18 cellular contexts compared by ENCODE assay signal in the genomic region with DNA sequence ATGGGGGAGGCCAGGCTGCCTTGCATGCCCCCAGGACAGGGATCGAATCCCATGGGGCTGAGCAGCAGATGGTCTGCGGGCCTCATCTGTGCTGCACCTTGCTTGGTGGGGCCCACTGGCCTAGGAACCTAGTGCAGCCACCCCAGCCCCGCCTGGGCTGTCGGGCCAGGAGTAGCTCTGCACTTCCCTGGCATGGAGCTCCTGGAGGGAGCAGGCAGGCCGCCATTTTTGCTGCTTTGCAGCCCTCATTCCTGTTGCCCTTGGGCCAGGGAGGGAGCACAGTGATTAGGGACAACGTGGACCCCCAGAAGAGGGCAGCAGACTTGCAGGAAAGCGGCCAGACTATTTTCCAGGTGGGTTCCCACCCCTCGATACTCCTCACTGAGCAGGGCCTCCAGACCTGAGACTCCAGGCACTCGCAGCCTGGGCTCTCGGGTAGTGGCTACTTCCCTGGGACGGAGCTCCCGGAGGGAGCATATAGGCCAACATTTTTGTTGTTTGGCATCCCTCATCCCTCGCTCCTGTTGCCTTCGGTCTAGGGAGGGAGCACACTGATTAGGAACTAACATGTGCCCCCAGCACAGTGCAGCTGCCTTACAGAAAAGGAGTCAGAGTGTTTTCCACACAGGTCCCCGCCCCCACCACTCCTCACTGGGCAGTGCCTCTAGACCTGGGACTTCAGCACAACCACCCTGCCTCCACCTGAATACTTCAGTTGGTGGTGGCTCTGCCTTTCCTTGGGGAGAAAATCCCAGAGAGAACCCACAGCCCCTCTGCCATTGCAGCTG.
A peak's percentile ranks its signal among the peaks of the same experiment; 100 is the strongest.
DNase-seq lines count a peak whose midpoint lies in the region; ATAC-seq, FAIRE-seq and TF ChIP-seq lines count a peak whose summit lies in the region.
"Had no signal": no experiment of that assay in that cellular context is flagged by ENCODE, and none has a peak within 500 bp of the region (broad histone marks: within the 10 kb centered on the region; RNA-seq: fewer than 3 reads in every experiment).

No MANE protein-coding gene starts in this region.

- H2AFZ ChIP-seq in IMR-90 (replicated peaks; ENCODE audit: low read length, poor library complexity) (no peak overlapping the region), HepG2 (ENCODE audit: low read length) (peak overlapping the region; percentile 1)
- H2AFZ ChIP-seq: PC-9 had no signal

- H3K36me3 ChIP-seq in IMR-90 (ENCODE audit: control insufficient read depth, insufficient read depth, low read length) (no peaks in the 10 kb centered on the region), HepG2 (replicated peaks in 1 of 2; ENCODE audit: control insufficient read depth in 1 of 2, insufficient read depth in 2 of 2, low read length in 2 of 2) (no peaks in the 10 kb centered on the region)
- H3K36me3 ChIP-seq: adrenal gland, stomach had no signal

- H2BK15ac ChIP-seq in IMR-90 (ENCODE audit: low read depth, low read length) = no peak overlapping the region

- no peak overlapping the region for H3K4me2 ChIP-seq in IMR-90 (ENCODE audit: low read depth, low read length)
- peak overlapping the region; percentile 66 for H3K4me2 ChIP-seq in HepG2 (ENCODE audit: low read depth, low read length)
- H3K4me2 ChIP-seq: PC-9 had no signal

- no peaks in the 10 kb centered on the region for H3K79me2 ChIP-seq in HepG2 (ENCODE audit: insufficient read depth, low read length)

- H3K9ac ChIP-seq in IMR-90 (ENCODE audit: low read depth, low read length) (no peak overlapping the region), HepG2 (ENCODE audit: insufficient read depth, low read depth, low read length) (no peak overlapping the region)

- no peak for FAIRE-seq in HepG2 (lab: Jason Lieb, UNC)
- no peak for FAIRE-seq in H54 (lab: Jason Lieb, UNC)

- dilution Hi-C loops in IMR-90 (cut with HindIII; ENCODE audit: low sequenced_read_pairs, unreplicated experiment) = no loop called here

- no peak overlapping the region for H3K27ac Mint-ChIP-seq in effector memory CD8-positive, alpha-beta T cell
- H3K27ac Mint-ChIP-seq: activated CD8-positive, alpha-beta T cell treated with anti-CD3 and anti-CD28 coated beads, Interleukin-2, amount 10 ng/mL, durations not matched to agents 7 days and 5 days; CD4-positive, CD25-positive, alpha-beta regulatory T cell had no signal

- POLR2A ChIA-PET in IMR-90 (lab: Charles Lee; ENCODE audit: unreplicated experiment) = no interaction called here
- POLR2A ChIA-PET in HepG2 (lab: Yijun Ruan, JAX) = no interaction called here

- H2AK5ac ChIP-seq in IMR-90 (ENCODE audit: low read depth, low read length) = no peak overlapping the region

- H3K56ac ChIP-seq in IMR-90 (ENCODE audit: extremely low read depth, insufficient read depth, low read length) = no peak overlapping the region

- no peak overlapping the region for H3K27ac ChIP-seq in IMR-90 (ENCODE audit: insufficient read depth, low read length)
- no peak overlapping the region for H3K27ac ChIP-seq in HepG2 (ENCODE audit: extremely low read length, insufficient read depth, low read length)
- H3K27ac ChIP-seq: adrenal gland, PC-9, stomach had no signal

- H3K27me3 ChIP-seq in IMR-90 (ENCODE audit: control insufficient read depth, insufficient read depth, low read length) = peaks cover 1% of the 10 kb centered on the region
- H3K27me3 ChIP-seq in HepG2 (ENCODE audit: control insufficient read depth in 1 of 2, insufficient read depth in 2 of 2, low read length in 2 of 2) = no peaks in the 10 kb centered on the region
- H3K27me3 ChIP-seq: adrenal gland, stomach had no signal

- ATAC-seq in IMR-90 (ENCODE audit: low read depth) = no peak
- ATAC-seq in HepG2 = peak; percentile 93
- no peak for ATAC-seq in effector memory CD8-positive, alpha-beta T cell (replicated peaks)
- ATAC-seq: activated CD8-positive, alpha-beta T cell treated with anti-CD3 and anti-CD28 coated beads, Interleukin-2, amount 10 ng/mL, durations not matched to agents 7 days and 5 days; esophagus mucosa; left ventricle myocardium superior had no signal

- H3K9me1 ChIP-seq in IMR-90 (ENCODE audit: insufficient read depth, low read length) = no peaks in the 10 kb centered on the region

- no peaks in the 10 kb centered on the region for H3K4me1 Mint-ChIP-seq in effector memory CD8-positive, alpha-beta T cell (ENCODE audit: low read depth in 2 of 2)
- H3K4me1 Mint-ChIP-seq: CD4-positive, CD25-positive, alpha-beta regulatory T cell had no signal

- H3K4me3 Mint-ChIP-seq in effector memory CD8-positive, alpha-beta T cell = no peak overlapping the region
- H3K4me3 Mint-ChIP-seq: activated CD8-positive, alpha-beta T cell treated with anti-CD3 and anti-CD28 coated beads, Interleukin-2, amount 10 ng/mL, durations not matched to agents 7 days and 5 days; CD4-positive, CD25-positive, alpha-beta regulatory T cell had no signal

- H3K18ac ChIP-seq in IMR-90 (ENCODE audit: low read depth, low read length) = no peak overlapping the region

- H3K9me3 ChIP-seq in IMR-90 (ENCODE audit: control insufficient read depth, insufficient read depth, low read length) (peaks cover 2% of the 10 kb centered on the region; the same call in 1 of the 2 replicates), HepG2 (ENCODE audit: low read length) (no peaks in the 10 kb centered on the region; the same call in 1 of the 2 replicates)
- H3K9me3 ChIP-seq: adrenal gland had no signal

- H3K4me3 ChIP-seq in IMR-90 (ENCODE audit: insufficient read depth, low read depth, low read length) (no peak overlapping the region), choroid plexus epithelial cell (ENCODE audit: low read depth, low read length) (no peak overlapping the region), HepG2 (replicated peaks in 1 of 3; ENCODE audit: insufficient read depth in 1 of 3, low read depth in 2 of 3, low read length in 3 of 3) (peak overlapping the region in 2 of 3 experiments; percentile 11 to 45; a peak in 1 of 6 replicates)
- H3K4me3 ChIP-seq: adrenal gland, PC-9, stomach had no signal

- H3K9me3 Mint-ChIP-seq in effector memory CD8-positive, alpha-beta T cell = no peaks in the 10 kb centered on the region

- BruUV-seq in IMR-90 (replicated peaks; lab: Mats Ljungman, UMichigan) (no TSS peak), HepG2 (replicated peaks; lab: Mats Ljungman, UMichigan) (no TSS peak)

- peaks cover 66 to 69% of the 10 kb centered on the region in 2 donors for H3K27me3 Mint-ChIP-seq in effector memory CD8-positive, alpha-beta T cell

- 0 out of 2 replicates have a peak, but pooled peaks have one; percentile 10 for TF ChIP-seq CTCF in IMR-90 (conservative IDR thresholded peaks at IDR 0.05; ENCODE audit: low read depth, low read length)
- TF ChIP-seq CTCF in choroid plexus epithelial cell (conservative IDR thresholded peaks at IDR 0.05; ENCODE audit: low read depth, low read length) = peak; percentile 47
- TF ChIP-seq CTCF in HepG2 (CRISPR knock-in tag; IDR thresholded peaks at IDR 0.05) = peak; percentile 93

- no peak overlapping the region for H3K23ac ChIP-seq in IMR-90 (ENCODE audit: low read depth, low read length)

- H4K20me1 ChIP-seq in IMR-90 (ENCODE audit: insufficient read depth, low read length) (no peaks in the 10 kb centered on the region), HepG2 (ENCODE audit: insufficient read depth, low read length) (no peaks in the 10 kb centered on the region)

- no peak overlapping the region for H4K5ac ChIP-seq in IMR-90 (ENCODE audit: low read depth, low read length)

- H4K91ac ChIP-seq in IMR-90 (ENCODE audit: insufficient read depth, low read depth, low read length) = no peak overlapping the region

- no peak overlapping the region for H4K8ac ChIP-seq in IMR-90 (ENCODE audit: low read depth in 2 of 2, low read length in 2 of 2)

- H2BK20ac ChIP-seq in IMR-90 (ENCODE audit: low read depth, low read length) = no peak overlapping the region

- H3K4me1 ChIP-seq in IMR-90 (ENCODE audit: control insufficient read depth, insufficient read depth, low read length) (no peaks in the 10 kb centered on the region), HepG2 (ENCODE audit: insufficient read depth, low read length) (peaks cover 12% of the 10 kb centered on the region)
- H3K4me1 ChIP-seq: adrenal gland, stomach had no signal

- H3K14ac ChIP-seq in IMR-90 (replicated peaks; ENCODE audit: low read depth, low read length) = no peak overlapping the region

- CTCF ChIA-PET in IMR-90 (lab: Yijun Ruan, JAX) = no interaction called here
- CTCF ChIA-PET in HepG2 (lab: Yijun Ruan, JAX; ENCODE audit: low intra/inter-chr PET ratio, low total read pairs) = interaction anchor here (0.8 kb wide), 1 partner anchor 417 kb away, joined by 3 read pairs; no protein-coding TSS in a partner anchor

- no peak overlapping the region for H2AK9ac ChIP-seq in IMR-90 (replicated peaks; ENCODE audit: low read depth, low read length, poor library complexity)

- no peak overlapping the region for H2BK120ac ChIP-seq in IMR-90 (ENCODE audit: low read depth, low read length)

- H3K79me1 ChIP-seq in IMR-90 (ENCODE audit: low read depth in 1 of 2, low read length in 2 of 2) = no peaks in the 10 kb centered on the region

- peak; percentile 27; the same call in 1 of the 2 replicates for TF ChIP-seq RAD21 in IMR-90 (IDR thresholded peaks at IDR 0.05; ENCODE audit: low read length)
- peak; percentile 80 for TF ChIP-seq RAD21 in HepG2 (CRISPR knock-in tag; IDR thresholded peaks at IDR 0.05)

- intact Hi-C loops in IMR-90 (cut with micrococcal nuclease) (no loop called here), HepG2 (cut with micrococcal nuclease; ENCODE audit: unreplicated experiment) (loop anchor here (5.0 to 10.0 kb wide), 2 partner anchors 252 to 350 kb away; a partner anchor contains a TSS)

- in situ Hi-C loops in IMR-90 (cut with MboI; ENCODE audit: low sequenced_read_pairs) = no loop called here
- in situ Hi-C loops in HepG2 (cut with HindIII; ENCODE audit: extremely low pct_ligation_motif_present, low pct_unique_long_range_greater_than_20kb) = no loop called here

- 88% methylated on average over 10 of the region's 15 CpGs; no CpG with 5 or more reads in 1 of the 2 experiments for WGBS in IMR-90 (ENCODE audit: extremely low coverage in 2 of 2, insufficient read length in 1 of 2), 2 experiments
- 50% methylated on average over 10 of the region's 15 CpGs for WGBS in HepG2 (ENCODE audit: low lambda C conversion rate)

- DNase-seq in ELR (ENCODE audit: low read depth) (peak; percentile 8), IMR-90 (no peak), choroid plexus epithelial cell (ENCODE audit: low read depth) (peak; percentile 23), HepG2 (ENCODE audit: low spot score) (peak; percentile 47), H54 (ENCODE audit: insufficient read length, low spot score) (no peak)
- no peak for DNase-seq in effector memory CD8-positive, alpha-beta T cell
- no peak for DNase-seq in activated CD4-positive, alpha-beta T cell treated with anti-CD3 and anti-CD28 coated beads for 48 hours
- DNase-seq: activated CD8-positive, alpha-beta T cell treated with anti-CD3 and anti-CD28 coated beads, Interleukin-2, amount 10 ng/mL, durations not matched to agents 7 days and 5 days; adrenal gland; CD4-positive, CD25-positive, alpha-beta regulatory T cell; GDM1; left ventricle myocardium superior; MM.1S; NCI-H2227 treated with DMSO at 0.1 percent for 48 hours; PC-9; stimulated activated CD4-positive, alpha-beta T cell treated with anti-CD3 and anti-CD28 coated beads, Interleukin-12 subunit alpha, Interleukin-12 subunit beta, amount 100 ng/mL, for 4 hours; stomach had no signal

- no peak overlapping the region; the same call in 1 of the 2 replicates for H3K4ac ChIP-seq in IMR-90 (ENCODE audit: low read depth, low read length)

- TF ChIP-seq POLR2A in IMR-90 (IDR thresholded peaks at IDR 0.05; ENCODE audit: low read depth, low read length) = no peak
- no peak for TF ChIP-seq POLR2A in HepG2 (IDR thresholded peaks at IDR 0.05; ENCODE audit: insufficient read depth in 1 of 2, low read depth in 2 of 2, low read length in 2 of 2)
- no peak for TF ChIP-seq POLR2A in H54 (IDR thresholded peaks at IDR 0.05; ENCODE audit: low read depth, low read length)

- H3K36me3 Mint-ChIP-seq in effector memory CD8-positive, alpha-beta T cell (ENCODE audit: insufficient read depth) = no peaks in the 10 kb centered on the region
- H3K36me3 Mint-ChIP-seq: CD4-positive, CD25-positive, alpha-beta regulatory T cell had no signal

- H2BK5ac ChIP-seq in IMR-90 (ENCODE audit: low read depth, low read length, poor library complexity, severe bottlenecking) = no peak overlapping the region

- no peak for TF ChIP-seq EP300 in HepG2 (IDR thresholded peaks at IDR 0.05; ENCODE audit: low read depth in 2 of 2, low read length in 2 of 2)
- TF ChIP-seq EP300 in HepG2 (CRISPR knock-in tag; IDR thresholded peaks at IDR 0.05; ENCODE audit: borderline replicate concordance) = no peak

Comparison
In these comparisons a context has a peak if more than half of its experiments do, and no peak if none do; other contexts are left out.
1. DNase-seq: peak in ELR (single experiment), choroid plexus epithelial cell (single experiment) and HepG2 (single experiment); none in IMR-90 (single experiment), H54 (single experiment), effector memory CD8-positive, alpha-beta T cell (0 of 3) and activated CD4-positive, alpha-beta T cell treated with anti-CD3 and anti-CD28 coated beads for 48 hours (single experiment).
2. H3K4me3 ChIP-seq: peak in HepG2 (2 of 3); none in IMR-90 (single experiment) and choroid plexus epithelial cell (single experiment).
3. CTCF ChIP-seq: peak in every context shown above with its lines; median percentile 93 in HepG2; 47 in choroid plexus epithelial cell; 10 in IMR-90.